10 cellular contexts compared by ENCODE assay signal in the genomic region with DNA sequence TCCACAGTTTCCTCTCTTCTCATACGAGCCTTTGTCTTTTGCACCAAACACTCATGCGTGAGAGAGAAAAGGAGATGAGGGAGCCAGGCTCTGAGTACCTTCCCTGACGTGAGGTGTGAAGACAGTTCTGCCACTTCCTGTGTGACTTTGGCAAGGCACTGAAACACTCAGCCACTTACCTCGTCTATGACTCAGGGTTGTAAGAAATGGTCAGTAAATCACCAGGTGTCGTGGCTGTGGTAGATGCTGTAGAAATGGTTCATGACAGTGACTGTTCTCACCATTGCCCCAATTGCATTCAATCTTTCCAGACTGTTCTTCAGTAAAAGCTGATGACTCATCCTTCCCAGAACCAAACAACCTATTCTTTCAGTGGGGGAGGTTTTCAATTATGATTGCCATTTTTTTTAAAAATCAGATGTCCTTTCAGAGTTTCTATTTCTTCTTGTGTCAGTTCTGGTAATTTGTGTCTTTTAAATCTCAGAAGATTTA. TPM values are rescaled to one million over a fixed set of nuclear protein-coding genes. Genes with fewer than 3 reads are reported as not detected.
DNase-seq lines count a peak whose midpoint lies in the region; ATAC-seq and TF ChIP-seq lines count a peak whose summit lies in the region.
"Had no signal": no experiment of that assay in that cellular context is flagged by ENCODE, and none has a peak within 500 bp of the region (broad histone marks: within the 10 kb centered on the region; RNA-seq: fewer than 3 reads in every experiment).

No MANE protein-coding gene starts in this region.

- CTCF ChIA-PET in activated CD8-positive, alpha-beta T cell treated with anti-CD3 and anti-CD28 coated beads for 36 hours (lab: Charles Lee) = interaction anchor here (1.1 kb wide), 1 partner anchor 89 kb away, joined by 3 read pairs; no protein-coding TSS in a partner anchor

- POLR2A ChIA-PET in activated CD8-positive, alpha-beta T cell treated with anti-CD3 and anti-CD28 coated beads for 36 hours (lab: Charles Lee) = interaction anchor here (1.1 to 1.3 kb wide), 2 partner anchors 8 to 168 kb away, joined by 3 to 4 read pairs; no protein-coding TSS in a partner anchor

- H3K4me3 Mint-ChIP-seq in activated CD8-positive, alpha-beta T cell treated with anti-CD3 and anti-CD28 coated beads for 36 hours = no peak overlapping the region
- H3K4me3 Mint-ChIP-seq: naive thymus-derived CD8-positive, alpha-beta T cell had no signal

- H3K9me3 Mint-ChIP-seq in activated CD8-positive, alpha-beta T cell treated with anti-CD3 and anti-CD28 coated beads for 36 hours = peaks cover 17% of the 10 kb centered on the region

- H3K36me3 Mint-ChIP-seq in activated CD8-positive, alpha-beta T cell treated with anti-CD3 and anti-CD28 coated beads for 36 hours (ENCODE audit: low read depth) = peaks cover 9% of the 10 kb centered on the region

- peaks cover 30% of the 10 kb centered on the region for H3K4me1 Mint-ChIP-seq in activated CD8-positive, alpha-beta T cell treated with anti-CD3 and anti-CD28 coated beads for 36 hours (ENCODE audit: low read depth)

- ATAC-seq in GM18499 (IDR thresholded peaks at IDR 0.05; ENCODE audit: insufficient read depth, unreplicated experiment) (peak; percentile 62), HG03442 (IDR thresholded peaks at IDR 0.05; ENCODE audit: unreplicated experiment) (peak; percentile 61), SK-N-SH treated with all-trans-retinoic acid at 6 μM for 48 hours (no peak), GM21529 (IDR thresholded peaks at IDR 0.05; ENCODE audit: unreplicated experiment) (no peak)
- peak; percentile 98 for ATAC-seq in activated CD8-positive, alpha-beta T cell treated with anti-CD3 and anti-CD28 coated beads for 36 hours

- intact Hi-C loops in activated CD8-positive, alpha-beta T cell treated with anti-CD3 and anti-CD28 coated beads for 36 hours (cut with micrococcal nuclease) = loop anchor here (10.0 kb wide), 1 partner anchor 69 kb away; a partner anchor contains a TSS
- intact Hi-C loops in posterior vena cava (cut with DNase I) = no loop called here

- no peak for TF ChIP-seq CTCF in activated CD8-positive, alpha-beta T cell treated with anti-CD3 and anti-CD28 coated beads for 36 hours (IDR thresholded peaks at IDR 0.05)

- peak overlapping the region; percentile 86 for H3K27ac Mint-ChIP-seq in activated CD8-positive, alpha-beta T cell treated with anti-CD3 and anti-CD28 coated beads for 36 hours

- peak; percentile 89 for DNase-seq in activated CD8-positive, alpha-beta T cell treated with anti-CD3 and anti-CD28 coated beads for 36 hours
- DNase-seq in posterior vena cava (ENCODE audit: low spot score) = peak; percentile 7
- no peak for DNase-seq in SW 1271 (lab: John Stamatoyannopoulos, UW)
- no peak for DNase-seq in GM19240 (ENCODE audit: insufficient read length, low spot score)

- peaks cover 2% of the 10 kb centered on the region for H3K27me3 Mint-ChIP-seq in activated CD8-positive, alpha-beta T cell treated with anti-CD3 and anti-CD28 coated beads for 36 hours

TF ChIP-seq in SK-N-SH treated with all-trans-retinoic acid at 6 μM for 48 hours, 23 proteins besides CTCF, POLR2A, EP300 and RAD21:
- TF ChIP-seq ZFP3 (CRISPR knock-in tag; IDR thresholded peaks at IDR 0.05) = no peak
- no peak for TF ChIP-seq ZC3H10 (CRISPR knock-in tag; IDR thresholded peaks at IDR 0.05)
- TF ChIP-seq CSDC2 (CRISPR knock-in tag; IDR thresholded peaks at IDR 0.05) = no peak
- no peak for TF ChIP-seq ZNF565 (CRISPR knock-in tag; conservative IDR thresholded peaks at IDR 0.05; ENCODE audit: low read depth)
- no peak for TF ChIP-seq TCF4 (CRISPR knock-in tag; IDR thresholded peaks at IDR 0.05; ENCODE audit: borderline replicate concordance)
- TF ChIP-seq, protein P1, sequence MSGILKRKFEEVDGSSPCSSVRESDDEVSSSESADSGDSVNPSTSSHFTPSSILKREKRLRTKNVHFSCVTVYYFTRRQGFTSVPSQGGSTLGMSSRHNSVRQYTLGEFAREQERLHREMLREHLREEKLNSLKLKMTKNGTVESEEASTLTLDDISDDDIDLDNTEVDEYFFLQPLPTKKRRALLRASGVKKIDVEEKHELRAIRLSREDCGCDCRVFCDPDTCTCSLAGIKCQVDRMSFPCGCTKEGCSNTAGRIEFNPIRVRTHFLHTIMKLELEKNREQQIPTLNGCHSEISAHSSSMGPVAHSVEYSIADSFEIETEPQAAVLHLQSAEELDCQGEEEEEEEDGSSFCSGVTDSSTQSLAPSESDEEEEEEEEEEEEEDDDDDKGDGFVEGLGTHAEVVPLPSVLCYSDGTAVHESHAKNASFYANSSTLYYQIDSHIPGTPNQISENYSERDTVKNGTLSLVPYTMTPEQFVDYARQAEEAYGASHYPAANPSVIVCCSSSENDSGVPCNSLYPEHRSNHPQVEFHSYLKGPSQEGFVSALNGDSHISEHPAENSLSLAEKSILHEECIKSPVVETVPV (CRISPR knock-in tag; IDR thresholded peaks at IDR 0.05) = no peak
- TF ChIP-seq RARB (CRISPR knock-in tag; IDR thresholded peaks at IDR 0.05) = no peak
- TF ChIP-seq TOX (CRISPR knock-in tag; IDR thresholded peaks at IDR 0.05; ENCODE audit: borderline replicate concordance) = no peak
- no peak for TF ChIP-seq PPARA (CRISPR knock-in tag; IDR thresholded peaks at IDR 0.05; ENCODE audit: borderline replicate concordance)
- TF ChIP-seq OSR1 (CRISPR knock-in tag; IDR thresholded peaks at IDR 0.05) = no peak
- TF ChIP-seq, protein P2, sequence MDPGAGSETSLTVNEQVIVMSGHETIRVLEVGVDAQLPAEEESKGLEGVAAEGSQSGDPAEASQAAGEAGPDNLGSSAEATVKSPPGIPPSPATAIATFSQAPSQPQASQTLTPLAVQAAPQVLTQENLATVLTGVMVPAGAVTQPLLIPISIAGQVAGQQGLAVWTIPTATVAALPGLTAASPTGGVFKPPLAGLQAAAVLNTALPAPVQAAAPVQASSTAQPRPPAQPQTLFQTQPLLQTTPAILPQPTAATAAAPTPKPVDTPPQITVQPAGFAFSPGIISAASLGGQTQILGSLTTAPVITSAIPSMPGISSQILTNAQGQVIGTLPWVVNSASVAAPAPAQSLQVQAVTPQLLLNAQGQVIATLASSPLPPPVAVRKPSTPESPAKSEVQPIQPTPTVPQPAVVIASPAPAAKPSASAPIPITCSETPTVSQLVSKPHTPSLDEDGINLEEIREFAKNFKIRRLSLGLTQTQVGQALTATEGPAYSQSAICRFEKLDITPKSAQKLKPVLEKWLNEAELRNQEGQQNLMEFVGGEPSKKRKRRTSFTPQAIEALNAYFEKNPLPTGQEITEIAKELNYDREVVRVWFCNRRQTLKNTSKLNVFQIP (CRISPR knock-in tag; IDR thresholded peaks at IDR 0.05; ENCODE audit: borderline replicate concordance, low read depth) = no peak

RNA-seq across cellular contexts. Expression of a gene that starts 49.2 kb away (rescaled TPM):
- under 1 TPM; 0.14 to 0.34 TPM for total RNA-seq in activated CD8-positive, alpha-beta T cell treated with anti-CD3 and anti-CD28 coated beads for 36 hours
- 1 to 10 TPM; 4.7 to 5.1 TPM for total RNA-seq in posterior vena cava
- total RNA-seq: NCI-H460 had no signal

Comparison
In these comparisons a context has a peak if more than half of its experiments do, and no peak if none do; other contexts are left out.
1. ATAC-seq: peak in GM18499 (single experiment), HG03442 (single experiment) and activated CD8-positive, alpha-beta T cell treated with anti-CD3 and anti-CD28 coated beads for 36 hours (single experiment); none in SK-N-SH treated with all-trans-retinoic acid at 6 μM for 48 hours (single experiment) and GM21529 (single experiment).
2. DNase-seq: peak in activated CD8-positive, alpha-beta T cell treated with anti-CD3 and anti-CD28 coated beads for 36 hours (single experiment) and posterior vena cava (single experiment); none in SW 1271 (0 of 2) and GM19240 (single experiment).
3. RNA of a gene that starts 49.2 kb away (total RNA-seq): 4.7 to 5.1 TPM in posterior vena cava; 0.14 to 0.34 TPM in activated CD8-positive, alpha-beta T cell treated with anti-CD3 and anti-CD28 coated beads for 36 hours; every median in the first group is over 4 times any median in the second.